Comparison of ENCODE assay signal across 20 cellular contexts in the genomic region with DNA sequence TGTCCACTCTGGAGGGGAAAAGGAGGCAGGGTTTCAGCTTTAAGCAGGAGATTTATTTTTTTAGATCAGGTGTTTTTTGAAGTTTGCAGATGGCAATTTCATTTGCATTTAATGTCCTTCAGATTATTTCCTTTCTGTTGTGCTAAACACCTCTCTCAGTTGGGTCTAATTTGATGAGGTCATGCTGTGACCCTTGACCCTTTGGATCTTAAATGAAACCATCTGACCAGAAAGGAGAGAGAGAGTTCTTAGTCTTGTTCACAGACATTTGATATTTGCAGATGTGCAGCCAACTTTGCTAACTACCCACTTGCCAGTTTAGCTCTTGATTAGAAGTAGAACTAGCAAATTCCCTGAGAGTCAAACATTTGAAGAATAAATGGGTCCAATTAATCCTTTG.
"Had no signal": no experiment of that assay in that cellular context is flagged by ENCODE, and none has a peak within 500 bp of the region (broad histone marks: within the 10 kb centered on the region; RNA-seq: fewer than 3 reads in every experiment).

No MANE protein-coding gene starts in this region.

- H3K36me3 ChIP-seq: gastroesophageal sphincter, ovary, transverse colon had no signal

- ATAC-seq: gastroesophageal sphincter; left ventricle myocardium superior; natural killer cell treated with Interleukin-12 subunit alpha and Interleukin-12 subunit beta and Interleukin-15 and Interleukin-18, amount 100 ng/mL, for 72 hours; sciatic nerve; stimulated activated naive B cell treated with anti-CD40 and anti-IgM and Interleukin-4, amounts not matched to agents 10 μg/mL and 1 μg/mL and 100 μg/mL, for 72 hours; stimulated activated naive CD8-positive, alpha-beta T cell treated with anti-CD3 and anti-CD28 coated beads, Interleukin-15, amount 100 ng/mL, for 72 hours had no signal

- H3K27ac Mint-ChIP-seq: natural killer cell treated with Interleukin-12 subunit alpha and Interleukin-12 subunit beta and Interleukin-15 and Interleukin-18, amount 100 ng/mL, for 72 hours; stimulated activated naive B cell treated with anti-CD40 and anti-IgM and Interleukin-4, amounts not matched to agents 10 μg/mL and 1 μg/mL and 100 μg/mL, for 72 hours; stimulated activated naive CD8-positive, alpha-beta T cell treated with anti-CD3 and anti-CD28 coated beads, Interleukin-15, amount 100 ng/mL, for 72 hours had no signal

- H3K9me3 Mint-ChIP-seq: natural killer cell treated with Interleukin-12 subunit alpha and Interleukin-12 subunit beta and Interleukin-15 and Interleukin-18, amount 100 ng/mL, for 72 hours; stimulated activated naive CD8-positive, alpha-beta T cell treated with anti-CD3 and anti-CD28 coated beads, Interleukin-15, amount 100 ng/mL, for 72 hours had no signal

- H3K27me3 ChIP-seq: gastroesophageal sphincter, ovary, testis, transverse colon had no signal

- H3K9me3 ChIP-seq: gastroesophageal sphincter, ovary, testis, transverse colon had no signal

- DNase-seq: caudate nucleus; effector CD4-positive, alpha-beta T cell; glutamatergic neuron; islet precursor cell; left ventricle myocardium superior; mesenchymal stem cell; midbrain; nucleus accumbens; ovary; stimulated activated CD4-positive, alpha-beta T cell treated with anti-CD3 and anti-CD28 coated beads, Interleukin-2, amount 100 ng/mL, for 24 hours; stimulated activated CD4-positive, alpha-beta T cell treated with anti-CD3 and anti-CD28 coated beads, Interleukin-4, amount 100 ng/mL, for 4 hours; stimulated activated naive B cell treated with anti-CD40 and anti-IgM and Interleukin-4, amounts not matched to agents 10 μg/mL and 1 μg/mL and 100 μg/mL, for 72 hours; stimulated activated naive CD8-positive, alpha-beta T cell treated with anti-CD3 and anti-CD28 coated beads, Interleukin-15, amount 100 ng/mL, for 72 hours; testis; transverse colon had no signal

- H3K27ac ChIP-seq: coronary artery, gastroesophageal sphincter, ovary, testis, transverse colon had no signal

- H3K4me3 ChIP-seq: coronary artery, gastroesophageal sphincter, lung, ovary, testis, transverse colon had no signal

- H3K4me1 ChIP-seq: testis, transverse colon had no signal

- H3K4me1 Mint-ChIP-seq: stimulated activated naive B cell treated with anti-CD40 and anti-IgM and Interleukin-4, amounts not matched to agents 10 μg/mL and 1 μg/mL and 100 μg/mL, for 72 hours; stimulated activated naive CD8-positive, alpha-beta T cell treated with anti-CD3 and anti-CD28 coated beads, Interleukin-15, amount 100 ng/mL, for 72 hours had no signal

- H3K36me3 Mint-ChIP-seq: natural killer cell treated with Interleukin-12 subunit alpha and Interleukin-12 subunit beta and Interleukin-15 and Interleukin-18, amount 100 ng/mL, for 72 hours; stimulated activated naive B cell treated with anti-CD40 and anti-IgM and Interleukin-4, amounts not matched to agents 10 μg/mL and 1 μg/mL and 100 μg/mL, for 72 hours had no signal

- H3K4me3 Mint-ChIP-seq: natural killer cell treated with Interleukin-12 subunit alpha and Interleukin-12 subunit beta and Interleukin-15 and Interleukin-18, amount 100 ng/mL, for 72 hours; stimulated activated naive B cell treated with anti-CD40 and anti-IgM and Interleukin-4, amounts not matched to agents 10 μg/mL and 1 μg/mL and 100 μg/mL, for 72 hours; stimulated activated naive CD8-positive, alpha-beta T cell treated with anti-CD3 and anti-CD28 coated beads, Interleukin-15, amount 100 ng/mL, for 72 hours had no signal
